ENCODE assay signal across 9 cellular contexts in genomic region chr13:50991624-50992610, GRCh38.
DNase-seq lines count a peak whose midpoint lies in the region; ATAC-seq and TF ChIP-seq lines count a peak whose summit lies in the region.
"Had no signal": no experiment of that assay in that cellular context is flagged by ENCODE, and none has a peak within 500 bp of the region (broad histone marks: within the 10 kb centered on the region; RNA-seq: fewer than 3 reads in every experiment).

No MANE protein-coding gene starts in this region.

- peaks cover 41% of the 10 kb centered on the region for H3K4me1 ChIP-seq in DND-41 (ENCODE audit: insufficient read depth, low read length)
- no peaks in the 10 kb centered on the region for H3K4me1 ChIP-seq in Karpas-422 (ENCODE audit: low read length)
- H3K4me1 ChIP-seq: pancreas had no signal

- H4K20me1 ChIP-seq in DND-41 (ENCODE audit: insufficient read depth, low read length), result 0 out of 2 replicates have a peak, but pooled peaks cover 5% of the 10 kb centered on the region
- no peaks in the 10 kb centered on the region for H4K20me1 ChIP-seq in Karpas-422 (ENCODE audit: insufficient read depth, low read depth, low read length)

- no peaks in the 10 kb centered on the region for H3K9me2 ChIP-seq in Karpas-422 (replicated peaks; ENCODE audit: insufficient read depth, low read length)

- H2AFZ ChIP-seq in DND-41 (ENCODE audit: low read depth, low read length) (peak overlapping the region; percentile 41; the same call in 1 of the 2 replicates), Karpas-422 (ENCODE audit: low read length) (no peak overlapping the region)

- intact Hi-C loops in activated T-helper 2 cell treated with anti-CD3 and anti-CD28 coated beads, Interferon-gamma antibody, Interleukin-2, Interleukin-4, amounts not matched to agents 10 μg/mL and 5 μg/mL and 100 μg/mL, durations not matched to agents 14 hours and 24 hours and 36 hours (cut with micrococcal nuclease), result no loop called here

- peak overlapping the region; percentile 43 for H3K27ac Mint-ChIP-seq in activated T-helper 2 cell treated with anti-CD3 and anti-CD28 coated beads, Interferon-gamma antibody, Interleukin-2, Interleukin-4, amounts not matched to agents 10 μg/mL and 5 μg/mL and 100 μg/mL, durations not matched to agents 14 hours and 24 hours and 36 hours
- peak overlapping the region; percentile 84 for H3K27ac Mint-ChIP-seq in stimulated activated naive B cell treated with anti-CD40 and anti-IgM and Interleukin-4, amounts not matched to agents 10 μg/mL and 1 μg/mL and 100 μg/mL, for 72 hours

- peaks cover 6% of the 10 kb centered on the region for H3K27me3 Mint-ChIP-seq in activated T-helper 2 cell treated with anti-CD3 and anti-CD28 coated beads, Interferon-gamma antibody, Interleukin-2, Interleukin-4, amounts not matched to agents 10 μg/mL and 5 μg/mL and 100 μg/mL, durations not matched to agents 14 hours and 24 hours and 36 hours (ENCODE audit: low read depth)
- H3K27me3 Mint-ChIP-seq in stimulated activated naive B cell treated with anti-CD40 and anti-IgM and Interleukin-4, amounts not matched to agents 10 μg/mL and 1 μg/mL and 100 μg/mL, for 72 hours, result no peaks in the 10 kb centered on the region

- DNase-seq in DND-41 (peak; percentile 82), islet precursor cell (no peak), hippocampal formation (lab: John Stamatoyannopoulos, UW) (no peak), Karpas-422 (no peak)
- DNase-seq in activated T-helper 2 cell treated with anti-CD3 and anti-CD28 coated beads, Interferon-gamma antibody, Interleukin-2, Interleukin-4, amounts not matched to agents 10 μg/mL and 5 μg/mL and 100 μg/mL, durations not matched to agents 14 hours and 24 hours and 36 hours (ENCODE audit: low spot score), result peak; percentile 41
- DNase-seq in stimulated activated naive B cell treated with anti-CD40 and anti-IgM and Interleukin-4, amounts not matched to agents 10 μg/mL and 1 μg/mL and 100 μg/mL, for 72 hours, result peak; percentile 5
- DNase-seq: pancreas had no signal

- peak; percentile 31 for TF ChIP-seq CTCF in DND-41 (IDR thresholded peaks at IDR 0.05; ENCODE audit: borderline replicate concordance, extremely low read depth, low read length, poor library complexity, severe bottlenecking)

- H3K79me2 ChIP-seq in DND-41 (ENCODE audit: insufficient read depth, low read length) (no peaks in the 10 kb centered on the region), Karpas-422 (ENCODE audit: low read length) (no peaks in the 10 kb centered on the region)

- peaks cover 18% of the 10 kb centered on the region for H3K4me1 Mint-ChIP-seq in activated T-helper 2 cell treated with anti-CD3 and anti-CD28 coated beads, Interferon-gamma antibody, Interleukin-2, Interleukin-4, amounts not matched to agents 10 μg/mL and 5 μg/mL and 100 μg/mL, durations not matched to agents 14 hours and 24 hours and 36 hours (ENCODE audit: low read depth)
- peaks cover 10 to 27% of the 10 kb centered on the region in 2 donors for H3K4me1 Mint-ChIP-seq in stimulated activated naive B cell treated with anti-CD40 and anti-IgM and Interleukin-4, amounts not matched to agents 10 μg/mL and 1 μg/mL and 100 μg/mL, for 72 hours

- no peaks in the 10 kb centered on the region for H3K27me3 ChIP-seq in DND-41 (ENCODE audit: insufficient read depth, low read length, poor library complexity)
- no peaks in the 10 kb centered on the region for H3K27me3 ChIP-seq in Karpas-422 (ENCODE audit: low read length)
- H3K27me3 ChIP-seq: pancreas had no signal

- H3K4me2 ChIP-seq in DND-41 (ENCODE audit: insufficient read depth, low read length), result peak overlapping the region; percentile 63
- H3K4me2 ChIP-seq in Karpas-422 (ENCODE audit: low read depth, low read length, poor library complexity, severe bottlenecking), result no peak overlapping the region

- no peaks in the 10 kb centered on the region for H3K36me3 Mint-ChIP-seq in activated T-helper 2 cell treated with anti-CD3 and anti-CD28 coated beads, Interferon-gamma antibody, Interleukin-2, Interleukin-4, amounts not matched to agents 10 μg/mL and 5 μg/mL and 100 μg/mL, durations not matched to agents 14 hours and 24 hours and 36 hours (ENCODE audit: low read depth)
- no peaks in the 10 kb centered on the region for H3K36me3 Mint-ChIP-seq in stimulated activated naive B cell treated with anti-CD40 and anti-IgM and Interleukin-4, amounts not matched to agents 10 μg/mL and 1 μg/mL and 100 μg/mL, for 72 hours

- no peaks in the 10 kb centered on the region for H3K9me3 ChIP-seq in DND-41 (ENCODE audit: insufficient read depth, low read length, severe bottlenecking)
- H3K9me3 ChIP-seq in Karpas-422 (ENCODE audit: low read length), result no peaks in the 10 kb centered on the region
- H3K9me3 ChIP-seq: pancreas had no signal

- ATAC-seq in DND-41 (ENCODE audit: insufficient read depth, low read depth), result peak; percentile 93
- peak; percentile 79 for ATAC-seq in GM19351 (IDR thresholded peaks at IDR 0.05; ENCODE audit: unreplicated experiment)
- ATAC-seq in HG03354 (IDR thresholded peaks at IDR 0.05; ENCODE audit: poor library complexity, severe bottlenecking, unreplicated experiment), result peak; percentile 90
- ATAC-seq in stimulated activated naive B cell treated with anti-CD40 and anti-IgM and Interleukin-4, amounts not matched to agents 10 μg/mL and 1 μg/mL and 100 μg/mL, for 72 hours (replicated peaks), result peak; percentile 83 to 87

- peaks cover 5% of the 10 kb centered on the region for H3K9me3 Mint-ChIP-seq in activated T-helper 2 cell treated with anti-CD3 and anti-CD28 coated beads, Interferon-gamma antibody, Interleukin-2, Interleukin-4, amounts not matched to agents 10 μg/mL and 5 μg/mL and 100 μg/mL, durations not matched to agents 14 hours and 24 hours and 36 hours
- H3K9me3 Mint-ChIP-seq in stimulated activated naive B cell treated with anti-CD40 and anti-IgM and Interleukin-4, amounts not matched to agents 10 μg/mL and 1 μg/mL and 100 μg/mL, for 72 hours, result peaks cover 0 to 3% of the 10 kb centered on the region in 2 donors

- peak overlapping the region; percentile 83 for H3K27ac ChIP-seq in DND-41 (ENCODE audit: low read length)
- H3K27ac ChIP-seq in Karpas-422 (ENCODE audit: low read length), result no peak overlapping the region
- H3K27ac ChIP-seq: pancreas had no signal

- H3K4me3 ChIP-seq in DND-41 (ENCODE audit: low read depth in 1 of 2, low read length in 2 of 2) (peak overlapping the region in 1 of 2 experiments; percentile 45; a peak in 2 of 4 replicates), Karpas-422 (ENCODE audit: low read length) (no peak overlapping the region)
- H3K4me3 ChIP-seq: pancreas had no signal

- peak overlapping the region; percentile 42 for H3K9ac ChIP-seq in DND-41 (ENCODE audit: low read depth, low read length)
- no peak overlapping the region for H3K9ac ChIP-seq in Karpas-422 (ENCODE audit: low read length)

- H3K36me3 ChIP-seq in DND-41 (ENCODE audit: insufficient read depth, low read length), result no peaks in the 10 kb centered on the region
- no peaks in the 10 kb centered on the region for H3K36me3 ChIP-seq in Karpas-422 (ENCODE audit: insufficient read depth, low read length)
- H3K36me3 ChIP-seq: pancreas had no signal

- H3K4me3 Mint-ChIP-seq in activated T-helper 2 cell treated with anti-CD3 and anti-CD28 coated beads, Interferon-gamma antibody, Interleukin-2, Interleukin-4, amounts not matched to agents 10 μg/mL and 5 μg/mL and 100 μg/mL, durations not matched to agents 14 hours and 24 hours and 36 hours (ENCODE audit: low read depth), result no peak overlapping the region
- H3K4me3 Mint-ChIP-seq in stimulated activated naive B cell treated with anti-CD40 and anti-IgM and Interleukin-4, amounts not matched to agents 10 μg/mL and 1 μg/mL and 100 μg/mL, for 72 hours, result peak overlapping the region; percentile 53 to 59

Comparison
In these comparisons a context has a peak if more than half of its experiments do, and no peak if none do; other contexts are left out.
1. DNase-seq: peak in DND-41 (single experiment), activated T-helper 2 cell treated with anti-CD3 and anti-CD28 coated beads, Interferon-gamma antibody, Interleukin-2, Interleukin-4, amounts not matched to agents 10 μg/mL and 5 μg/mL and 100 μg/mL, durations not matched to agents 14 hours and 24 hours and 36 hours (single experiment) and stimulated activated naive B cell treated with anti-CD40 and anti-IgM and Interleukin-4, amounts not matched to agents 10 μg/mL and 1 μg/mL and 100 μg/mL, for 72 hours (single experiment); none in islet precursor cell (single experiment), hippocampal formation (0 of 2) and Karpas-422 (single experiment).
2. Peak in every context shown above with its lines, with median percentiles within 50 percentile points of each other: ATAC-seq.